1 cellular context compared by ENCODE assay signal in genomic region chr1:160652065-160652641, GRCh38.
TF ChIP-seq lines count a peak whose summit lies in the region.
"Not testable (repeated sequence)": the region's sequence is repeated elsewhere in the genome, so short reads cannot be mapped to it uniquely, and the experiment has no call there.

No MANE protein-coding gene starts in this region.

TF ChIP-seq in K562, 482 proteins besides CTCF, POLR2A, EP300 and RAD21 (continued from another document):
- peak; percentile 28; the same call in 1 of the 2 replicates for TF ChIP-seq CBFA2T2 (conservative IDR thresholded peaks at IDR 0.05)
- peak; percentile 62; the same call in 1 of the 2 replicates for TF ChIP-seq TAF7 (tag; IDR thresholded peaks at IDR 0.05)
- TF ChIP-seq BACH1 (tag; IDR thresholded peaks at IDR 0.05) = peak; percentile 73
- TF ChIP-seq ZNF347 (CRISPR knock-in tag; IDR thresholded peaks at IDR 0.05; ENCODE audit: low read depth) = 0 out of 2 replicates have a peak, but pooled peaks have one; percentile 27
- peak; percentile 21; the same call in 1 of the 2 replicates for TF ChIP-seq ARID1B (IDR thresholded peaks at IDR 0.05)
- TF ChIP-seq ZNF79 (CRISPR knock-in tag; IDR thresholded peaks at IDR 0.05; ENCODE audit: low read depth) = peak; percentile 72
- TF ChIP-seq SMAD4 (CRISPR knock-in tag; conservative IDR thresholded peaks at IDR 0.05) = peak; percentile 90
- TF ChIP-seq ZNF444 (CRISPR knock-in tag; IDR thresholded peaks at IDR 0.05) = peak; percentile 68; the same call in 1 of the 2 replicates
- peak; percentile 56; the same call in 1 of the 2 replicates for TF ChIP-seq E2F3 (CRISPR knock-in tag; IDR thresholded peaks at IDR 0.05)
- TF ChIP-seq ZNF41 (CRISPR knock-in tag; conservative IDR thresholded peaks at IDR 0.05) = peak; percentile 80
- peak; percentile 58; the same call in 1 of the 2 replicates for TF ChIP-seq L3MBTL2 (IDR thresholded peaks at IDR 0.05)
- 0 out of 2 replicates have a peak, but pooled peaks have one; percentile 23 for TF ChIP-seq NFE2L1 (tag; IDR thresholded peaks at IDR 0.05; ENCODE audit: borderline replicate concordance, low read depth)
- TF ChIP-seq PYGO2 (tag; IDR thresholded peaks at IDR 0.05) = peak; percentile 66; the same call in 1 of the 2 replicates
- TF ChIP-seq CXXC5 (CRISPR knock-in tag; IDR thresholded peaks at IDR 0.05) = peak; percentile 88
- peak; percentile 80 for TF ChIP-seq MEF2D (tag; conservative IDR thresholded peaks at IDR 0.05; ENCODE audit: low read depth)
- peak; percentile 88 for TF ChIP-seq CTBP1 (IDR thresholded peaks at IDR 0.05; ENCODE audit: borderline replicate concordance)
- TF ChIP-seq TCFL5 (CRISPR knock-in tag; conservative IDR thresholded peaks at IDR 0.05) = peak; percentile 75
- TF ChIP-seq ZNF398 (CRISPR knock-in tag; IDR thresholded peaks at IDR 0.05) = 0 out of 2 replicates have a peak, but pooled peaks have one; percentile 30
- peak; percentile 85; the same call in 1 of the 2 replicates for TF ChIP-seq PTTG1 (tag; IDR thresholded peaks at IDR 0.05; ENCODE audit: low read depth)
- TF ChIP-seq ZNF644 (tag; IDR thresholded peaks at IDR 0.05; ENCODE audit: low read depth) = 0 out of 2 replicates have a peak, but pooled peaks have one; percentile 51
- TF ChIP-seq CREB3 (tag; conservative IDR thresholded peaks at IDR 0.05; ENCODE audit: low read depth) = peak; percentile 83
- peak; percentile 78 for TF ChIP-seq ZNF23 (CRISPR knock-in tag; IDR thresholded peaks at IDR 0.05)
- peak; percentile 90 for TF ChIP-seq DDX20 (tag; IDR thresholded peaks at IDR 0.05; ENCODE audit: low read depth)
- TF ChIP-seq ILK (tag; IDR thresholded peaks at IDR 0.05; ENCODE audit: borderline replicate concordance, low read depth) = peak; percentile 60; the same call in 1 of the 2 replicates
- TF ChIP-seq GTF2A2 (tag; IDR thresholded peaks at IDR 0.05) = 0 out of 2 replicates have a peak, but pooled peaks have one; percentile 65
- peak; percentile 44; the same call in 1 of the 2 replicates for TF ChIP-seq SOX6 (IDR thresholded peaks at IDR 0.05)
- TF ChIP-seq NR4A1 (CRISPR knock-in tag; IDR thresholded peaks at IDR 0.05) = peak; percentile 52; the same call in 1 of the 2 replicates
- TF ChIP-seq NR4A1 (tag; IDR thresholded peaks at IDR 0.05) = peak; percentile 94
- peak in 1 of 2 experiments; percentile 52; a peak in 2 of 4 replicates for TF ChIP-seq MNT (conservative IDR thresholded peaks at IDR 0.05)
- TF ChIP-seq ZNF175 (CRISPR knock-in tag; IDR thresholded peaks at IDR 0.05; ENCODE audit: low read depth) = peak; percentile 92
- not testable (repeated sequence) for TF ChIP-seq ID3 (CRISPR knock-in tag; IDR thresholded peaks at IDR 0.05)
- peak; percentile 94 for TF ChIP-seq ID3 (tag; IDR thresholded peaks at IDR 0.05)
